Comparison of ENCODE assay signal across 12 cellular contexts in the genomic region with DNA sequence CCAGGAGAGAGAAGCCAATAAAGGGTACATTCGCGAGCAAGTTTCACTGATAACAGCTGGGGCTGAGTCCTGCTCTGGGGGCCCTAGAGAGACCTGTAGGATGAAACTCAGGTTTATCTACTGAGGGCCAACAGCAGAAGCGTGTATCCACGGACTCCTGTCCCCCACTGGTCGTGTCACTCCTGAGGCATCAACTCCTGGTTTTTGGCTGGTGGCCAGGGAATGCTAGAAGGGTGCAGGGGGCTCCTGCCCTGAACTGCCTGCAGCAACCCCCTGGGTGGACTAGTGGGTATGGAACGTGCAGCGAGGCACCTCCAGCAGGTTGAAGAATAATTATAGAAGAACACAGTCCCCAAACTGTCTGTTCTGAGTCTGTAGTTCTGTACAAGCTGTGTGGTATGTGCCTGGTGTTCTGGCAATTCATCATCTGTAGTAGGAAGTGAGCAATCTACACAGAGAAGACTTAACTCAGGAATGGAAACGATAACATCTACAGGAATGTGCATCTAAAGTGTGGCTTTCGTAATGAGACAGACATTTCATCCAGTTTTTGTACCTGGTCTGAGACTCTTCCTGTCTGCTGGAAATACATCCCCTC.
DNase-seq lines count a peak whose midpoint lies in the region; FAIRE-seq lines count a peak whose summit lies in the region.
"Had no signal": no experiment of that assay in that cellular context is flagged by ENCODE, and none has a peak within 500 bp of the region (broad histone marks: within the 10 kb centered on the region; RNA-seq: fewer than 3 reads in every experiment).

No MANE protein-coding gene starts in this region.

- H3K79me1 ChIP-seq in neuronal stem cell (ENCODE audit: low read depth, low read length) = no peaks in the 10 kb centered on the region

- DNase-seq in GF-D8 (lab: John Stamatoyannopoulos, UW) (peak; percentile 21), NCI-H226 (peak; percentile 91), dermis blood vessel endothelial cell (peak; percentile 88), neuronal stem cell (ENCODE audit: low spot score) (no peak), Ammon's horn (ENCODE audit: low spot score) (no peak), GM19239 (ENCODE audit: insufficient read length, low spot score) (no peak), NCI-H187 treated with DMSO at 0.1 percent for 48 hours (lab: John Stamatoyannopoulos, UW) (no peak)
- DNase-seq: activated CD4-positive, alpha-beta T cell treated with anti-CD3 and anti-CD28 coated beads for 48 hours; naive B cell; NCI-H2029 treated with DMSO at 0.1 percent for 48 hours had no signal

- H3K9me3 ChIP-seq in neuronal stem cell (replicated peaks in 1 of 2; ENCODE audit: control insufficient read depth in 2 of 2, insufficient read depth in 1 of 2, low read depth in 1 of 2, low read length in 2 of 2) = no peaks in the 10 kb centered on the region
- H3K9me3 ChIP-seq: ascending aorta, thoracic aorta had no signal

- H3K9ac ChIP-seq in neuronal stem cell (ENCODE audit: low read depth, low read length, poor library complexity) = no peak overlapping the region

- WGBS in neuronal stem cell (ENCODE audit: extremely low coverage in 2 of 2, insufficient read length in 2 of 2, insufficient replicate concordance in 1 of 2), 2 donors = no CpG with 5 or more reads among the region's 9 CpGs

- H2BK5ac ChIP-seq in neuronal stem cell (ENCODE audit: low read length) = no peak overlapping the region

- no peak overlapping the region for H3K27ac ChIP-seq in neuronal stem cell (replicated peaks; ENCODE audit: low read length)
- H3K27ac ChIP-seq: ascending aorta had no signal

- no peak overlapping the region for H2AFZ ChIP-seq in neuronal stem cell (ENCODE audit: low read length)

- H2AK5ac ChIP-seq in neuronal stem cell (ENCODE audit: low read depth, low read length) = no peak overlapping the region

- no peak overlapping the region for H2BK15ac ChIP-seq in neuronal stem cell (ENCODE audit: low read length)

- H3K4me2 ChIP-seq in neuronal stem cell (ENCODE audit: insufficient read depth, low read length, poor library complexity, severe bottlenecking) = no peak overlapping the region

- no peak overlapping the region for H3K18ac ChIP-seq in neuronal stem cell (ENCODE audit: low read length)

- H3K4me3 ChIP-seq in neuronal stem cell (ENCODE audit: low read length in 2 of 2) = no peak overlapping the region
- H3K4me3 ChIP-seq: ascending aorta, thoracic aorta had no signal

- H4K8ac ChIP-seq in neuronal stem cell (ENCODE audit: low read depth, low read length) = no peak overlapping the region

- H2BK12ac ChIP-seq in neuronal stem cell (ENCODE audit: low read length) = no peak overlapping the region

- no peaks in the 10 kb centered on the region for H3K27me3 ChIP-seq in neuronal stem cell (ENCODE audit: control insufficient read depth in 3 of 3, insufficient read depth in 3 of 3, low read depth in 1 of 3, low read length in 3 of 3)
- H3K27me3 ChIP-seq: ascending aorta had no signal

- no peaks in the 10 kb centered on the region for H3K36me3 ChIP-seq in neuronal stem cell (replicated peaks in 1 of 2; ENCODE audit: control insufficient read depth in 2 of 2, insufficient read depth in 2 of 2, low read length in 2 of 2)
- H3K36me3 ChIP-seq: ascending aorta, thoracic aorta had no signal

- no peak for FAIRE-seq in GM19239 (lab: Jason Lieb, UNC)

- no peak overlapping the region for H2BK120ac ChIP-seq in neuronal stem cell (ENCODE audit: low read depth, low read length)

- no peak overlapping the region for H3K23ac ChIP-seq in neuronal stem cell (ENCODE audit: low read depth, low read length, poor library complexity)

- H4K91ac ChIP-seq in neuronal stem cell (ENCODE audit: low read depth, low read length, poor library complexity) = peak overlapping the region; percentile 20

- no peaks in the 10 kb centered on the region for H3K4me1 ChIP-seq in neuronal stem cell (ENCODE audit: control insufficient read depth in 2 of 2, insufficient read depth in 1 of 2, low read depth in 1 of 2, low read length in 2 of 2)

- no peak overlapping the region for H3K14ac ChIP-seq in neuronal stem cell (ENCODE audit: low read length)

- H3K4ac ChIP-seq in neuronal stem cell (ENCODE audit: low read length) = no peak overlapping the region

Comparison
In these comparisons a context has a peak if more than half of its experiments do, and no peak if none do; other contexts are left out.
1. DNase-seq: peak in GF-D8 (single experiment), NCI-H226 (single experiment) and dermis blood vessel endothelial cell (single experiment); none in neuronal stem cell (single experiment), Ammon's horn (single experiment), GM19239 (single experiment) and NCI-H187 treated with DMSO at 0.1 percent for 48 hours (single experiment).